ENCODE assay signal across 21 cellular contexts in the genomic region with DNA sequence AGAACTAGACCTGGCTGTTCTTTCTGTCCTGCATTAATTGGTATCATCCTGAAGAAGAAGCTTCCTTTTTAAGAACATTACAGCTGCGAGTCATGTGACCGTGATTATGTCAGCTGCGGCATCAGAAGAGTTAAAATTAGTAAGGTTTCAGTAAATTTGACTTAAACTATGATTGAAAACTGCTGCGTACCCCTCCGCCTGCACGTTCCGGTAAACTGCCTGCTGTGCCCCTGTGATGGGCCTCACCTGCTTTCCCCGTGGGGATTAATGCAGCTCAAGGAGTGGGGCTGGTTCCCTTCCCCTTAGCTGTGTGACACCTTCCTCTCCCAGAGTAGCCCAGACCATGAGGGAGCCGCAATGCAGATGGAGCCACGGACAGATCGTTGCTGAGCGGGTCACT. TPM values are rescaled to one million over a fixed set of nuclear protein-coding genes. Genes with fewer than 3 reads are reported as not detected.
A peak's percentile ranks its signal among the peaks of the same experiment; 100 is the strongest.
DNase-seq lines count a peak whose midpoint lies in the region; ATAC-seq and TF ChIP-seq lines count a peak whose summit lies in the region.
"Had no signal": no experiment of that assay in that cellular context is flagged by ENCODE, and none has a peak within 500 bp of the region (broad histone marks: within the 10 kb centered on the region; RNA-seq: fewer than 3 reads in every experiment).

No MANE protein-coding gene starts in this region.

- TF ChIP-seq CTCF in GM12875 (IDR thresholded peaks at IDR 0.05; ENCODE audit: borderline replicate concordance, insufficient read depth, low read depth, low read length) (no peak), GM20000 (IDR thresholded peaks at IDR 0.05; ENCODE audit: extremely low read depth, missing control alignments) (no peak)

- peak; percentile 47 for DNase-seq in GM20000 (ENCODE audit: low spot score)
- peak; percentile 85 for DNase-seq in germinal center (ENCODE audit: low spot score)
- DNase-seq in central memory CD4-positive, alpha-beta T cell = no peak
- no peak for DNase-seq in HCEC 1CT
- DNase-seq in left ventricle myocardium superior = no peak
- DNase-seq in stimulated activated CD4-positive, alpha-beta T cell treated with anti-CD3 and anti-CD28 coated beads, Interleukin-4, amount 100 ng/mL, for 24 hours = no peak
- DNase-seq: activated CD8-positive, alpha-beta memory T cell treated with anti-CD3 and anti-CD28 coated beads, Interleukin-2, amount 50 U/mL, for 48 hours; activated gamma-delta T cell treated with Interleukin-2 at 50 U/mL for 16 hours; amygdala; hypothalamus; SHP77; sigmoid colon; stimulated activated CD4-positive, alpha-beta T cell treated with anti-CD3 and anti-CD28 coated beads, Interleukin-2, amount 100 ng/mL, for 48 hours; T-helper 2 cell had no signal

- intact Hi-C loops in left ventricle myocardium superior (cut with micrococcal nuclease) = no loop called here

- H3K4me3 ChIP-seq in GM12875 (ENCODE audit: low read depth, low read length) = peak overlapping the region; percentile 33
- H3K4me3 ChIP-seq: sigmoid colon, suprapubic skin had no signal

- ATAC-seq in HG03280 (IDR thresholded peaks at IDR 0.05; ENCODE audit: unreplicated experiment) = peak; percentile 38
- ATAC-seq in left ventricle myocardium superior = no peak

RNA-seq across cellular contexts. Expression of gene MYO3B, which starts 36.1 kb away (rescaled TPM):
- total RNA-seq in left ventricle myocardium superior = 0.05 TPM
- total RNA-seq: chondrocyte, Daoy, NCI-H460, osteocyte, sigmoid colon had no signal

Comparison
In these comparisons a context has a peak if more than half of its experiments do, and no peak if none do; other contexts are left out.
1. DNase-seq: peak in GM20000 (single experiment) and germinal center (single experiment); none in central memory CD4-positive, alpha-beta T cell (single experiment), HCEC 1CT (single experiment), left ventricle myocardium superior (single experiment) and stimulated activated CD4-positive, alpha-beta T cell treated with anti-CD3 and anti-CD28 coated beads, Interleukin-4, amount 100 ng/mL, for 24 hours (single experiment).